In genomic region chr5:337565-338130, GRCh38 we compare ENCODE assay signal across 13 cellular contexts. TPM values are rescaled to one million over a fixed set of nuclear protein-coding genes. Genes with fewer than 3 reads are reported as not detected.
A peak's percentile ranks its signal among the peaks of the same experiment; 100 is the strongest.
DNase-seq lines count a peak whose midpoint lies in the region; ATAC-seq and TF ChIP-seq lines count a peak whose summit lies in the region.
"Had no signal": no experiment of that assay in that cellular context is flagged by ENCODE, and none has a peak within 500 bp of the region (broad histone marks: within the 10 kb centered on the region; RNA-seq: fewer than 3 reads in every experiment).

No MANE protein-coding gene starts in this region.

- H3K9me3 ChIP-seq in cardiac muscle cell (ENCODE audit: low read depth): no peaks in the 10 kb centered on the region
- H3K9me3 ChIP-seq in Panc1 (ENCODE audit: control insufficient read depth, insufficient read depth, low read depth, low read length): no peaks in the 10 kb centered on the region
- H3K9me3 ChIP-seq: neutrophil had no signal

- DNase-seq in cardiac muscle cell (ENCODE audit: low read depth in 1 of 2, low spot score in 1 of 2) (peak; percentile 52 to 65), left ventricle myocardium superior (no peak), Panc1 (ENCODE audit: low read depth, low spot score) (peak; percentile 42), foreskin keratinocyte (peak in 1 of 2 donors; percentile 47), GOT3 (lab: John Stamatoyannopoulos, UW) (no peak), NCI-H2171 treated with DMSO at 0.1 percent for 48 hours (lab: John Stamatoyannopoulos, UW) (no peak), cerebellum (ENCODE audit: low spot score) (no peak)
- DNase-seq: DND-41; NK-92 treated with Interleukin-12 subunit alpha and Interleukin-12 subunit beta, amount 100 ng/mL, for 24 hours; stimulated activated naive CD8-positive, alpha-beta T cell treated with anti-CD3 and anti-CD28 coated beads, Interleukin-15, Interleukin-2, amounts not matched to agents 100 U/mL and 50 U/mL, for 24 hours had no signal

- H3K4me1 ChIP-seq in cardiac muscle cell (ENCODE audit: low read depth) (no peaks in the 10 kb centered on the region), Panc1 (ENCODE audit: control insufficient read depth, insufficient read depth, low read length) (peaks cover 18% of the 10 kb centered on the region), foreskin keratinocyte (no peaks in the 10 kb centered on the region)

- intact Hi-C loops in left ventricle myocardium superior (cut with micrococcal nuclease): no loop called here
- intact Hi-C loops in Panc1 (cut with micrococcal nuclease; ENCODE audit: unreplicated experiment): no loop called here

- H3K4me3 ChIP-seq in cardiac muscle cell (no peak overlapping the region), Panc1 (ENCODE audit: low read depth in 2 of 2, low read length in 2 of 2) (no peak overlapping the region)

- in situ Hi-C loops in Panc1 (cut with HindIII; ENCODE audit: low pct_unique_long_range_greater_than_20kb, low sequenced_read_pairs): no loop called here

- no peak for ATAC-seq in left ventricle myocardium superior
- peak; percentile 95 for ATAC-seq in Panc1
- ATAC-seq in foreskin keratinocyte: peak; percentile 85
- ATAC-seq in HG03025 (IDR thresholded peaks at IDR 0.05; ENCODE audit: low FRiP score, unreplicated experiment): no peak
- ATAC-seq: stimulated activated naive CD8-positive, alpha-beta T cell treated with anti-CD3 and anti-CD28 coated beads, Interleukin-15, Interleukin-2, amounts not matched to agents 100 U/mL and 50 U/mL, for 24 hours had no signal

- H3K27ac ChIP-seq in cardiac muscle cell (no peak overlapping the region), Panc1 (ENCODE audit: low read length) (peak overlapping the region; percentile 52; the same call in 1 of the 2 replicates), foreskin keratinocyte (no peak overlapping the region)
- H3K27ac ChIP-seq: epithelial cell of prostate, neutrophil had no signal

- CTCF ChIA-PET in Panc1 (lab: Charles Lee): no interaction called here

- peaks cover 2% of the 10 kb centered on the region for H3K27me3 ChIP-seq in cardiac muscle cell
- no peaks in the 10 kb centered on the region for H3K27me3 ChIP-seq in Panc1 (ENCODE audit: control insufficient read depth, insufficient read depth, low read length)
- peaks cover 53% of the 10 kb centered on the region for H3K27me3 ChIP-seq in foreskin keratinocyte

- H3K36me3 ChIP-seq in cardiac muscle cell: no peaks in the 10 kb centered on the region
- no peaks in the 10 kb centered on the region for H3K36me3 ChIP-seq in Panc1 (ENCODE audit: control insufficient read depth, insufficient read depth, low read length)
- H3K36me3 ChIP-seq: neutrophil had no signal

- TF ChIP-seq CTCF in cardiac muscle cell (IDR thresholded peaks at IDR 0.05; ENCODE audit: low read depth, low read length) (peak; percentile 63), Panc1 (IDR thresholded peaks at IDR 0.05) (peak; percentile 82), foreskin keratinocyte (conservative IDR thresholded peaks at IDR 0.05) (peak; percentile 62)

- BruUV-seq in Panc1 (replicated peaks; lab: Mats Ljungman, UMichigan): no TSS peak

- POLR2A ChIA-PET in Panc1 (lab: Charles Lee): no interaction called here

RNA-seq across cellular contexts. Expression of gene AHRR, which starts 16.1 kb away (rescaled TPM):
- total RNA-seq in cardiac muscle cell: 1.2 and 1.4 TPM in 2 replicates
- 0.34 and 0.99 TPM in 2 replicates for polyA plus RNA-seq in cardiac muscle cell
- 2.1 TPM for total RNA-seq in left ventricle myocardium superior
- total RNA-seq in Panc1 (2021; ENCODE audit: unreplicated experiment): 23.6 TPM
- polyA plus RNA-seq in Panc1 (2012; ENCODE audit: insufficient read length): 29.3 TPM
- 0.18 and 0.31 TPM in 2 replicates for total RNA-seq in foreskin keratinocyte
- polyA plus RNA-seq in foreskin keratinocyte: 0.06 and 0.07 TPM in 2 replicates
- total RNA-seq in cerebellum: 1.5 TPM

Comparison
In these comparisons a context has a peak if more than half of its experiments do, and no peak if none do; other contexts are left out.
1. DNase-seq: peak in cardiac muscle cell (2 of 2) and Panc1 (single experiment); none in left ventricle myocardium superior (single experiment), GOT3 (single experiment), NCI-H2171 treated with DMSO at 0.1 percent for 48 hours (single experiment) and cerebellum (single experiment).
2. ATAC-seq: peak in Panc1 (single experiment) and foreskin keratinocyte (single experiment); none in left ventricle myocardium superior (single experiment) and HG03025 (single experiment).
3. Peak in every context shown above with its lines, with median percentiles within 50 percentile points of each other: CTCF ChIP-seq.